In the genomic region with DNA sequence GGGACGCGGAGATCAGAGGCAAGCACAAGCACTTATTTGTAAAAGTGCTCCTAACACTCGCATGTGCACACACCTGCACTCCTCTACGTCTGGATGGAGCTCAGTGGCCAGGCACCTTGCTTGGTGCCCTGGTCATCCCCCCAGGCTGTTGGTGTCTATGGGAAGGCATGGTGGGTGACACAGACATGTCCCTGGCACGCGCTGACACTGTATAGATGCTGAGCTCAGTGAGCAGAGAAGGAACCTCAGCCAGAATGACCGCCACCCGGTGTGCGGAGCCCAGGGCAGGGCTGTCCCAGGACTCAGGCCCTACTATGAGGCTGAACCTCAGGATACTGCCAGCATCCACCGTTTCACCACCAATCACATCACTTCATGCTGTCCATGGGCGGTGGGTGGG, we compare ENCODE assay signal across 1 cellular context.
TF ChIP-seq lines count a peak whose summit lies in the region.

No MANE protein-coding gene starts in this region.

TF ChIP-seq in GM23338, 12 proteins besides CTCF, POLR2A, EP300 and RAD21 (continued from another document):
- TF ChIP-seq, protein P1, sequence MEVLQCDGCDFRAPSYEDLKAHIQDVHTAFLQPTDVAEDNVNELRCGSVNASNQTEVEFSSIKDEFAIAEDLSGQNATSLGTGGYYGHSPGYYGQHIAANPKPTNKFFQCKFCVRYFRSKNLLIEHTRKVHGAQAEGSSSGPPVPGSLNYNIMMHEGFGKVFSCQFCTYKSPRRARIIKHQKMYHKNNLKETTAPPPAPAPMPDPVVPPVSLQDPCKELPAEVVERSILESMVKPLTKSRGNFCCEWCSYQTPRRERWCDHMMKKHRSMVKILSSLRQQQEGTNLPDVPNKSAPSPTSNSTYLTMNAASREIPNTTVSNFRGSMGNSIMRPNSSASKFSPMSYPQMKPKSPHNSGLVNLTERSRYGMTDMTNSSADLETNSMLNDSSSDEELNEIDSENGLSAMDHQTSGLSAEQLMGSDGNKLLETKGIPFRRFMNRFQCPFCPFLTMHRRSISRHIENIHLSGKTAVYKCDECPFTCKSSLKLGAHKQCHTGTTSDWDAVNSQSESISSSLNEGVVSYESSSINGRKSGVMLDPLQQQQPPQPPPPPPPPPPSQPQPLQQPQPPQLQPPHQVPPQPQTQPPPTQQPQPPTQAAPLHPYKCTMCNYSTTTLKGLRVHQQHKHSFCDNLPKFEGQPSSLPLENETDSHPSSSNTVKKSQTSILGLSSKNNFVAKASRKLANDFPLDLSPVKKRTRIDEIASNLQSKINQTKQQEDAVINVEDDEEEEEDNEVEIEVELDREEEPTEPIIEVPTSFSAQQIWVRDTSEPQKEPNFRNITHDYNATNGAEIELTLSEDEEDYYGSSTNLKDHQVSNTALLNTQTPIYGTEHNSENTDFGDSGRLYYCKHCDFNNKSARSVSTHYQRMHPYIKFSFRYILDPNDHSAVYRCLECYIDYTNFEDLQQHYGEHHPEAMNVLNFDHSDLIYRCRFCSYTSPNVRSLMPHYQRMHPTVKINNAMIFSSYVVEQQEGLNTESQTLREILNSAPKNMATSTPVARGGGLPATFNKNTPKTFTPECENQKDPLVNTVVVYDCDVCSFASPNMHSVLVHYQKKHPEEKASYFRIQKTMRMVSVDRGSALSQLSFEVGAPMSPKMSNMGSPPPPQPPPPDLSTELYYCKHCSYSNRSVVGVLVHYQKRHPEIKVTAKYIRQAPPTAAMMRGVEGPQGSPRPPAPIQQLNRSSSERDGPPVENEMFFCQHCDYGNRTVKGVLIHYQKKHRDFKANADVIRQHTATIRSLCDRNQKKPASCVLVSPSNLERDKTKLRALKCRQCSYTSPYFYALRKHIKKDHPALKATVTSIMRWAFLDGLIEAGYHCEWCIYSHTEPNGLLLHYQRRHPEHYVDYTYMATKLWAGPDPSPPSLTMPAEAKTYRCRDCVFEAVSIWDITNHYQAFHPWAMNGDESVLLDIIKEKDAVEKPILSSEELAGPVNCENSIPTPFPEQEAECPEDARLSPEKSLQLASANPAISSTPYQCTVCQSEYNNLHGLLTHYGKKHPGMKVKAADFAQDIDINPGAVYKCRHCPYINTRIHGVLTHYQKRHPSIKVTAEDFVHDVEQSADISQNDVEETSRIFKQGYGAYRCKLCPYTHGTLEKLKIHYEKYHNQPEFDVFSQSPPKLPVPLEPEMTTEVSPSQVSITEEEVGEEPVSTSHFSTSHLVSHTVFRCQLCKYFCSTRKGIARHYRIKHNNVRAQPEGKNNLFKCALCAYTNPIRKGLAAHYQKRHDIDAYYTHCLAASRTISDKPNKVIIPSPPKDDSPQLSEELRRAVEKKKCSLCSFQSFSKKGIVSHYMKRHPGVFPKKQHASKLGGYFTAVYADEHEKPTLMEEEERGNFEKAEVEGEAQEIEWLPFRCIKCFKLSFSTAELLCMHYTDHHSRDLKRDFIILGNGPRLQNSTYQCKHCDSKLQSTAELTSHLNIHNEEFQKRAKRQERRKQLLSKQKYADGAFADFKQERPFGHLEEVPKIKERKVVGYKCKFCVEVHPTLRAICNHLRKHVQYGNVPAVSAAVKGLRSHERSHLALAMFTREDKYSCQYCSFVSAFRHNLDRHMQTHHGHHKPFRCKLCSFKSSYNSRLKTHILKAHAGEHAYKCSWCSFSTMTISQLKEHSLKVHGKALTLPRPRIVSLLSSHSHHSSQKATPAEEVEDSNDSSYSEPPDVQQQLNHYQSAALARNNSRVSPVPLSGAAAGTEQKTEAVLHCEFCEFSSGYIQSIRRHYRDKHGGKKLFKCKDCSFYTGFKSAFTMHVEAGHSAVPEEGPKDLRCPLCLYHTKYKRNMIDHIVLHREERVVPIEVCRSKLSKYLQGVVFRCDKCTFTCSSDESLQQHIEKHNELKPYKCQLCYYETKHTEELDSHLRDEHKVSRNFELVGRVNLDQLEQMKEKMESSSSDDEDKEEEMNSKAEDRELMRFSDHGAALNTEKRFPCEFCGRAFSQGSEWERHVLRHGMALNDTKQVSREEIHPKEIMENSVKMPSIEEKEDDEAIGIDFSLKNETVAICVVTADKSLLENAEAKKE (CRISPR knock-in tag; IDR thresholded peaks at IDR 0.05), result no peak
- TF ChIP-seq NANOG (IDR thresholded peaks at IDR 0.05; ENCODE audit: borderline replicate concordance) (no peak), STAT1 (IDR thresholded peaks at IDR 0.05; ENCODE audit: unreplicated experiment) (no peak), JUNB (IDR thresholded peaks at IDR 0.05; ENCODE audit: unreplicated experiment) (no peak), EZH2 (IDR thresholded peaks at IDR 0.05; ENCODE audit: low read depth, unreplicated experiment) (no peak)
TF ChIP-seq in GM23338: peak in this region for 0.
